ENCODE assay signal across 1 cellular context in genomic region chr3:123843668-123844067, GRCh38.
TF ChIP-seq lines count a peak whose summit lies in the region.

No MANE protein-coding gene starts in this region.

TF ChIP-seq in SK-N-SH treated with all-trans-retinoic acid at 6 μM for 48 hours, 23 proteins besides CTCF, POLR2A, EP300 and RAD21 (continued from another document):
- no peak for TF ChIP-seq TSHZ2 (CRISPR knock-in tag; IDR thresholded peaks at IDR 0.05)
- TF ChIP-seq RARB (CRISPR knock-in tag; IDR thresholded peaks at IDR 0.05), result no peak
- TF ChIP-seq ZNF565 (CRISPR knock-in tag; conservative IDR thresholded peaks at IDR 0.05; ENCODE audit: low read depth), result no peak
- no peak for TF ChIP-seq TCF4 (CRISPR knock-in tag; IDR thresholded peaks at IDR 0.05; ENCODE audit: borderline replicate concordance)
